Comparison of ENCODE assay signal across 9 cellular contexts in the genomic region with DNA sequence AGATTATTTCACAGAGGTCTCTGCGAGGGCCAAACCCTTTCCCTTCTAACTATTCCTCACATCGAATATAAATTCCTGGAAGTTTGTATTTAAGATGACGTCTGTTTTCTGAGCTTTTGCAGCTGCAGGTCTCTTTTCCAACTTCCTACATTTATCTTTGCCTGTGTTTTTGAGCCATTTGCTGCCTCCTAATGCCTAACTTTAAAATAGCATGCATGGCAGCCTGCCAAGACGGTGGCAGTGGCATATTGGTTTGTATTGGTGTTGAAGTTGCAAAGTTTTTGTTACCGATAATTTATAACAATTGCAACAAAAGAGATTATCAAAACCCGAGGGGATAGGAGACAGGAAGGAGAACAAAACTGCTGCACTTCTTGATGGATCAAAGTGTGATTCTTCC.
DNase-seq lines count a peak whose midpoint lies in the region; ATAC-seq, FAIRE-seq and TF ChIP-seq lines count a peak whose summit lies in the region.
"Had no signal": no experiment of that assay in that cellular context is flagged by ENCODE, and none has a peak within 500 bp of the region (broad histone marks: within the 10 kb centered on the region; RNA-seq: fewer than 3 reads in every experiment).

No MANE protein-coding gene starts in this region.

- H3K4me2 ChIP-seq in PC-3 (ENCODE audit: low read length) = no peak overlapping the region

- H3K27me3 Mint-ChIP-seq in MCF 10A (ENCODE audit: insufficient read depth, unreplicated experiment) = no peaks in the 10 kb centered on the region

- no peaks in the 10 kb centered on the region for H3K4me1 ChIP-seq in PC-3 (ENCODE audit: insufficient read depth, low read length)

- no peak overlapping the region for H3K27ac ChIP-seq in PC-3 (ENCODE audit: low read length)

- no peak overlapping the region for H3K4me3 Mint-ChIP-seq in MCF 10A (ENCODE audit: unreplicated experiment)
- H3K4me3 Mint-ChIP-seq: CD4-positive, CD25-positive, alpha-beta regulatory T cell had no signal

- no peak for FAIRE-seq in GM12891 (lab: Jason Lieb, UNC)

- H3K9me3 Mint-ChIP-seq in MCF 10A (ENCODE audit: unreplicated experiment) = no peaks in the 10 kb centered on the region

- POLR2A ChIA-PET in PC-3 (lab: Charles Lee; ENCODE audit: unreplicated experiment) (no interaction called here), MCF 10A (lab: Yijun Ruan, JAX) (interaction anchor here (0.7 to 2.1 kb wide), 3 partner anchors 186 to 264 kb away, joined by 4 to 7 read pairs (median 6); a partner anchor contains a TSS)

- peak; percentile 73 for TF ChIP-seq CTCF in PC-3 (conservative IDR thresholded peaks at IDR 0.05; ENCODE audit: low read depth, low read length)
- peak; percentile 45 for TF ChIP-seq CTCF in MCF 10A (IDR thresholded peaks at IDR 0.05; ENCODE audit: unreplicated experiment)

- DNase-seq in activated CD4-positive, alpha-beta T cell treated with anti-CD3 and anti-CD28 coated beads for 24 hours (ENCODE audit: low read depth in 2 of 2) = peak; percentile 14 to 29
- no peak for DNase-seq in activated CD4-positive, alpha-beta T cell treated with anti-CD3 and anti-CD28 coated beads for 1 hour
- DNase-seq in KBM-7 (peak; percentile 80), PC-3 (peak; percentile 71), MCF 10A (ENCODE audit: unreplicated experiment) (peak; percentile 77), kidney glomerular epithelial cell (lab: John Stamatoyannopoulos, UW) (peak; percentile 39), GM12891 (ENCODE audit: insufficient read length, low spot score) (no peak)
- DNase-seq in stimulated activated CD4-positive, alpha-beta T cell treated with anti-CD3 and anti-CD28 coated beads, TNF-alpha, amount 100 ng/mL, for 48 hours (ENCODE audit: low read depth in 3 of 3) = peak in 2 of 3 donors; percentile 4 to 8

- H3K9ac ChIP-seq in PC-3 (ENCODE audit: low read length) = no peak overlapping the region

- no TSS peak for BruUV-seq in PC-3 (replicated peaks; lab: Mats Ljungman, UMichigan)
- no TSS peak for BruUV-seq in MCF 10A (replicated peaks; lab: Mats Ljungman, UMichigan)

- H3K9me3 ChIP-seq in PC-3 (ENCODE audit: low read length) = no peaks in the 10 kb centered on the region

- no peak overlapping the region for H2AFZ ChIP-seq in PC-3 (ENCODE audit: low read length)

- no peaks in the 10 kb centered on the region for H4K20me1 ChIP-seq in PC-3 (ENCODE audit: low read length)

- peaks cover 5% of the 10 kb centered on the region for H3K4me1 Mint-ChIP-seq in MCF 10A (ENCODE audit: insufficient read depth, unreplicated experiment)
- H3K4me1 Mint-ChIP-seq: CD4-positive, CD25-positive, alpha-beta regulatory T cell had no signal

- in situ Hi-C loops in KBM-7 (cut with MboI; ENCODE audit: low pct_unique_long_range_greater_than_20kb, low sequenced_read_pairs) = no loop called here

- no peak for TF ChIP-seq POLR2A in GM12891 (IDR thresholded peaks at IDR 0.05; ENCODE audit: low read depth, low read length)

- H3K4me3 ChIP-seq in PC-3 (ENCODE audit: low read length) = no peak overlapping the region

- CTCF ChIA-PET in PC-3 (lab: Charles Lee) (no interaction called here), MCF 10A (lab: Yijun Ruan, JAX) (interaction anchor here (0.6 to 2.7 kb wide), 9 partner anchors 75 to 719 kb away, joined by 3 to 11 read pairs (median 3); no protein-coding TSS in a partner anchor)

- no peaks in the 10 kb centered on the region for H3K36me3 ChIP-seq in PC-3 (ENCODE audit: low read depth, low read length)

- ATAC-seq in PC-3 = no peak

- intact Hi-C loops in PC-3 (cut with micrococcal nuclease) = loop anchor here (2.0 to 10.0 kb wide), 2 partner anchors 192 to 374 kb away; a partner anchor contains a TSS
- intact Hi-C loops in MCF 10A (cut with micrococcal nuclease) = loop anchor here (1.0 to 2.0 kb wide), 4 partner anchors 187 to 486 kb away; a partner anchor contains a TSS

- H3K79me2 ChIP-seq in PC-3 (ENCODE audit: low read length) = no peaks in the 10 kb centered on the region

- H3K9me2 ChIP-seq in PC-3 (replicated peaks; ENCODE audit: low read length) = no peaks in the 10 kb centered on the region

- H3K27ac Mint-ChIP-seq in MCF 10A (ENCODE audit: low read depth, unreplicated experiment) = no peak overlapping the region
- H3K27ac Mint-ChIP-seq: CD4-positive, CD25-positive, alpha-beta regulatory T cell had no signal

- H3K27me3 ChIP-seq in PC-3 (ENCODE audit: low read length) = peaks cover 50% of the 10 kb centered on the region

- no peaks in the 10 kb centered on the region for H3F3A ChIP-seq in PC-3 (ENCODE audit: low read length, unreplicated experiment)

- H3K36me3 Mint-ChIP-seq in MCF 10A (ENCODE audit: insufficient read depth, unreplicated experiment) = no peaks in the 10 kb centered on the region
- H3K36me3 Mint-ChIP-seq: CD4-positive, CD25-positive, alpha-beta regulatory T cell had no signal

TF ChIP-seq in GM12891, 5 proteins besides CTCF, POLR2A, EP300 and RAD21:
- TF ChIP-seq POLR2AphosphoS5 (IDR thresholded peaks at IDR 0.05; ENCODE audit: low read depth, low read length) (no peak), PAX5 (IDR thresholded peaks at IDR 0.05; ENCODE audit: insufficient read depth, low read length, severe bottlenecking) (no peak)

Comparison
In these comparisons a context has a peak if more than half of its experiments do, and no peak if none do; other contexts are left out.
1. DNase-seq: peak in activated CD4-positive, alpha-beta T cell treated with anti-CD3 and anti-CD28 coated beads for 24 hours (2 of 2), KBM-7 (single experiment), PC-3 (single experiment), MCF 10A (single experiment), kidney glomerular epithelial cell (single experiment) and stimulated activated CD4-positive, alpha-beta T cell treated with anti-CD3 and anti-CD28 coated beads, TNF-alpha, amount 100 ng/mL, for 48 hours (2 of 3); none in activated CD4-positive, alpha-beta T cell treated with anti-CD3 and anti-CD28 coated beads for 1 hour (single experiment) and GM12891 (single experiment).